ENCODE assay signal across 12 cellular contexts in genomic region chr17:49003557-49004511, GRCh38. TPM values are rescaled to one million over a fixed set of nuclear protein-coding genes. Genes with fewer than 3 reads are reported as not detected.
A peak's percentile ranks its signal among the peaks of the same experiment; 100 is the strongest.
DNase-seq lines count a peak whose midpoint lies in the region; ATAC-seq and TF ChIP-seq lines count a peak whose summit lies in the region.
"Had no signal": no experiment of that assay in that cellular context is flagged by ENCODE, and none has a peak within 500 bp of the region (broad histone marks: within the 10 kb centered on the region; RNA-seq: fewer than 3 reads in every experiment).

No MANE protein-coding gene starts in this region.

- peaks cover 99% of the 10 kb centered on the region for H3K27me3 ChIP-seq in SK-N-SH (ENCODE audit: insufficient read depth)
- H3K27me3 ChIP-seq in skeletal muscle satellite cell (ENCODE audit: control insufficient read depth, insufficient read depth, low read length): peaks cover 17% of the 10 kb centered on the region

- no peak overlapping the region for H3K27ac Mint-ChIP-seq in effector memory CD8-positive, alpha-beta T cell

- no peaks in the 10 kb centered on the region for H3K4me1 ChIP-seq in SK-N-SH (ENCODE audit: control insufficient read depth in 1 of 2, insufficient read depth in 2 of 2, low read depth in 1 of 2, low read length in 1 of 2)
- H3K4me1 ChIP-seq in skeletal muscle satellite cell (ENCODE audit: control insufficient read depth, insufficient read depth, low read length): peaks cover 33% of the 10 kb centered on the region

- peaks cover 0 to 5% of the 10 kb centered on the region in 2 donors for H3K4me1 Mint-ChIP-seq in effector memory CD8-positive, alpha-beta T cell (ENCODE audit: low read depth in 2 of 2)

- H3F3A ChIP-seq in SK-N-SH (replicated peaks; ENCODE audit: insufficient read depth): peaks cover 8% of the 10 kb centered on the region

- H3K79me2 ChIP-seq in SK-N-SH (ENCODE audit: insufficient read depth): no peaks in the 10 kb centered on the region

- no peak for TF ChIP-seq RAD21 in SK-N-SH (IDR thresholded peaks at IDR 0.05; ENCODE audit: low read length)

- no peaks in the 10 kb centered on the region for H3K36me3 Mint-ChIP-seq in effector memory CD8-positive, alpha-beta T cell (ENCODE audit: insufficient read depth)

- WGBS in SK-N-SH (ENCODE audit: low lambda C conversion rate): 7% methylated on average over 39 of the region's 39 CpGs

- CTCF ChIA-PET in SK-N-SH (lab: Yijun Ruan, JAX): interaction anchor here (1.0 to 3.5 kb wide), 5 partner anchors 11 to 333 kb away, joined by 3 to 13 read pairs (median 8); no protein-coding TSS in a partner anchor

- H3K27ac ChIP-seq in SK-N-SH (ENCODE audit: low read depth in 2 of 2, low read length in 1 of 2): no peak overlapping the region
- H3K27ac ChIP-seq: RWPE1 had no signal

- peaks cover 98 to 99% of the 10 kb centered on the region in 2 donors for H3K27me3 Mint-ChIP-seq in effector memory CD8-positive, alpha-beta T cell

- POLR2A ChIA-PET in SK-N-SH (lab: Yijun Ruan, JAX): no interaction called here

- H3K4me2 ChIP-seq in SK-N-SH (no peak overlapping the region), skeletal muscle satellite cell (ENCODE audit: low read length) (peak overlapping the region; percentile 73)

- no peaks in the 10 kb centered on the region; the same call in 1 of the 2 replicates for H4K20me1 ChIP-seq in SK-N-SH (ENCODE audit: insufficient read depth)

- no peak for TF ChIP-seq EP300 in SK-N-SH (IDR thresholded peaks at IDR 0.05; ENCODE audit: borderline replicate concordance in 1 of 2, low read depth in 1 of 2, low read length in 1 of 2)

- H3K9me2 ChIP-seq in SK-N-SH: no peaks in the 10 kb centered on the region

- no peak for TF ChIP-seq CTCF in SK-N-SH (IDR thresholded peaks at IDR 0.05)

- DNase-seq in NCI-H82 (lab: John Stamatoyannopoulos, UW) (peak; percentile 42), NCI-H82 treated with DMSO at 0.1 percent for 48 hours (lab: John Stamatoyannopoulos, UW; ENCODE audit: unreplicated experiment) (no peak), SK-N-SH (no peak), hepatic stellate cell (ENCODE audit: low spot score) (peak; percentile 67), NCI-H526 treated with DMSO at 0.1 percent for 48 hours (lab: John Stamatoyannopoulos, UW) (no peak)
- DNase-seq in effector memory CD8-positive, alpha-beta T cell: no peak
- DNase-seq: cerebellar nuclear complex, NCI-H1694 treated with DMSO at 0.1 percent for 48 hours had no signal

- no peak for ATAC-seq in effector memory CD8-positive, alpha-beta T cell (replicated peaks)
- ATAC-seq in GM18511 (IDR thresholded peaks at IDR 0.05; ENCODE audit: unreplicated experiment): no peak

- no peak overlapping the region for H2AFZ ChIP-seq in SK-N-SH (ENCODE audit: low read depth)

- H3K9me3 Mint-ChIP-seq in effector memory CD8-positive, alpha-beta T cell: no peaks in the 10 kb centered on the region

- H3K9ac ChIP-seq in SK-N-SH (no peak overlapping the region), skeletal muscle satellite cell (ENCODE audit: low read depth, low read length) (peak overlapping the region; percentile 38)

- no peak overlapping the region for H3K4me3 Mint-ChIP-seq in effector memory CD8-positive, alpha-beta T cell

- H3K36me3 ChIP-seq in SK-N-SH (replicated peaks in 1 of 2; ENCODE audit: control insufficient read depth in 1 of 2, insufficient read depth in 2 of 2, low read length in 1 of 2) (no peaks in the 10 kb centered on the region), skeletal muscle satellite cell (ENCODE audit: insufficient read depth, low read length) (no peaks in the 10 kb centered on the region)

- no peaks in the 10 kb centered on the region for H3K9me3 ChIP-seq in SK-N-SH
- H3K9me3 ChIP-seq in skeletal muscle satellite cell (replicated peaks; ENCODE audit: low read length): no peaks in the 10 kb centered on the region

- H3K4me3 ChIP-seq in SK-N-SH (ENCODE audit: low read depth in 2 of 2, low read length in 1 of 2): no peak overlapping the region
- H3K4me3 ChIP-seq in skeletal muscle satellite cell (ENCODE audit: low read length): peak overlapping the region; percentile 62

TF ChIP-seq in SK-N-SH, 30 proteins besides CTCF, POLR2A, EP300 and RAD21:
- TF ChIP-seq, protein P1, sequence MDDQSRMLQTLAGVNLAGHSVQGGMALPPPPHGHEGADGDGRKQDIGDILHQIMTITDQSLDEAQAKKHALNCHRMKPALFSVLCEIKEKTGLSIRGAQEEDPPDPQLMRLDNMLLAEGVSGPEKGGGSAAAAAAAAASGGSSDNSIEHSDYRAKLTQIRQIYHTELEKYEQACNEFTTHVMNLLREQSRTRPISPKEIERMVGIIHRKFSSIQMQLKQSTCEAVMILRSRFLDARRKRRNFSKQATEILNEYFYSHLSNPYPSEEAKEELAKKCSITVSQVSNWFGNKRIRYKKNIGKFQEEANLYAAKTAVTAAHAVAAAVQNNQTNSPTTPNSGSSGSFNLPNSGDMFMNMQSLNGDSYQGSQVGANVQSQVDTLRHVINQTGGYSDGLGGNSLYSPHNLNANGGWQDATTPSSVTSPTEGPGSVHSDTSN (IDR thresholded peaks at IDR 0.05): no peak
- TF ChIP-seq JUND (IDR thresholded peaks at IDR 0.05): no peak
- TF ChIP-seq EZH2phosphoT487 (IDR thresholded peaks at IDR 0.05; ENCODE audit: borderline replicate concordance, low read depth): peak; percentile 93

RNA-seq across cellular contexts. Expression of gene IGF2BP1, which starts 6.6 kb away (rescaled TPM):
- 0.02 and 0.05 TPM in 2 replicates for polyA plus RNA-seq in SK-N-SH (2012; rRNA removed)
- 0.07 and 0.10 TPM in 2 replicates for polyA plus RNA-seq in SK-N-SH (2012; cell fraction: cytosol; rRNA removed)
- polyA plus RNA-seq in SK-N-SH (2012; cell fraction: nucleus; rRNA removed): 0.01 and 0.21 TPM in 2 replicates
- 1.3 and 3.3 TPM in 2 replicates for total RNA-seq in skeletal muscle satellite cell (2012; rRNA removed)

RNA-seq across cellular contexts. Expression of gene GIP, which starts 35.4 kb away (rescaled TPM):
- polyA plus RNA-seq in SK-N-SH (2012; rRNA removed): 0.29 and 0.64 TPM in 2 replicates
- polyA plus RNA-seq in SK-N-SH (2012; cell fraction: cytosol; rRNA removed): 0.34 and 0.58 TPM in 2 replicates
- polyA plus RNA-seq in SK-N-SH (2012; cell fraction: nucleus; rRNA removed): 0.19 TPM in 1 of 2 replicates, not detected in the other
- not detected in 2 replicates for total RNA-seq in skeletal muscle satellite cell (2012; rRNA removed)
- total RNA-seq: pulmonary artery endothelial cell had no signal

RNA-seq across cellular contexts. Expression of gene SNF8, which starts 59.2 kb away (rescaled TPM):
- polyA plus RNA-seq in SK-N-SH (2012; rRNA removed): 329 and 358 TPM in 2 replicates
- polyA plus RNA-seq in SK-N-SH (2012; cell fraction: cytosol; rRNA removed): 283 and 343 TPM in 2 replicates
- polyA plus RNA-seq in SK-N-SH (2012; cell fraction: nucleus; rRNA removed): 185 and 191 TPM in 2 replicates
- 83.1 and 103 TPM in 2 replicates for total RNA-seq in skeletal muscle satellite cell (2012; rRNA removed)

Comparison
In these comparisons a context has a peak if more than half of its experiments do, and no peak if none do; other contexts are left out.
1. DNase-seq: peak in NCI-H82 (single experiment) and hepatic stellate cell (single experiment); none in NCI-H82 treated with DMSO at 0.1 percent for 48 hours (single experiment), SK-N-SH (single experiment), effector memory CD8-positive, alpha-beta T cell (0 of 3) and NCI-H526 treated with DMSO at 0.1 percent for 48 hours (single experiment).